Comparison of ENCODE assay signal across 8 cellular contexts in the genomic region with DNA sequence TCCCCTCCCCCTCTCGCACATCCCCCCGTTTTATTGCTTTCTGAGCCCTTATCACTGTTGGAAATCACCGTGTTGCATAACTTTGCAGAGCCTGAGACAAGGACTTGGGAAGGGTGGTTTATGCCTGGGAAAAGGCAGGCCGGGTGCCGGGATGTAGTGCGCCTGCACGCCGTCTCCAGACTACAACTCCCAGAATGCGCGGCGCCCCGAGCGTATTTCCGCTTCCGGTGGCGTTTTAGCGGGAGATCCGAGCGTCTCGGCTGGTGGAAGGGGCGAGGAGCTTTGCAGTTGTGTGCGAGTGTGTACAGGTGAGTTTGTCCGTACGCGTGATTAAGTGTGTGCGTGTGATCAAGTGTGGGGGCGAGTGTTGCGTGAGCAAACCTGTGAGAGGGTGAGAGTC.
DNase-seq lines count a peak whose midpoint lies in the region; ATAC-seq and TF ChIP-seq lines count a peak whose summit lies in the region.

No MANE protein-coding gene starts in this region.

- no peak overlapping the region for H3K9ac ChIP-seq in mucosa of stomach (ENCODE audit: low read length)

- TF ChIP-seq CTCF in tibial nerve (IDR thresholded peaks at IDR 0.05): no peak

- WGBS in tibial nerve, 2 donors: 1 to 8% methylated on average over 28 of the region's 28 CpGs

- no peaks in the 10 kb centered on the region for H3K4me1 ChIP-seq in mucosa of stomach (ENCODE audit: control insufficient read depth, insufficient read depth, low read length)
- no peaks in the 10 kb centered on the region for H3K4me1 ChIP-seq in tibial nerve

- H3K4me3 ChIP-seq in mucosa of stomach (ENCODE audit: low read length) (peak overlapping the region; percentile 26), tibial nerve (peak overlapping the region; percentile 14 to 48 (median 18))

- H3K27me3 ChIP-seq in mucosa of stomach (ENCODE audit: control insufficient read depth, insufficient read depth, low read length): no peaks in the 10 kb centered on the region
- H3K27me3 ChIP-seq in tibial nerve: no peaks in the 10 kb centered on the region

- H3K4me1 Mint-ChIP-seq in effector memory CD8-positive, alpha-beta T cell (ENCODE audit: low read depth in 2 of 2): peaks cover 7 to 11% of the 10 kb centered on the region in 2 donors

- H3K4me3 Mint-ChIP-seq in effector memory CD8-positive, alpha-beta T cell: peak overlapping the region; percentile 16 to 63

- peaks cover 27 to 35% of the 10 kb centered on the region in 2 donors for H3K9me3 Mint-ChIP-seq in effector memory CD8-positive, alpha-beta T cell

- H3K27ac Mint-ChIP-seq in effector memory CD8-positive, alpha-beta T cell: no peak overlapping the region

- peak; percentile 28 for DNase-seq in activated CD4-positive, CD25-positive, alpha-beta regulatory T cell treated with anti-CD3 and anti-CD28 coated beads, Interleukin-2, amount 50 U/mL, for 72 hours
- DNase-seq in effector memory CD8-positive, alpha-beta T cell: no peak
- DNase-seq in tibial nerve (ENCODE audit: low spot score in 2 of 2): no peak
- DNase-seq in OCI-M1 (lab: John Stamatoyannopoulos, UW): no peak

- H3K36me3 ChIP-seq in mucosa of stomach (ENCODE audit: control insufficient read depth, insufficient read depth, low read length) (no peaks in the 10 kb centered on the region), tibial nerve (peaks cover 0 to 6% (median 0%) of the 10 kb centered on the region in 3 donors)

- H3K27ac ChIP-seq in tibial nerve: no peak overlapping the region

- H3K36me3 Mint-ChIP-seq in effector memory CD8-positive, alpha-beta T cell (ENCODE audit: insufficient read depth): no peaks in the 10 kb centered on the region

- no peaks in the 10 kb centered on the region for H3K9me3 ChIP-seq in mucosa of stomach (ENCODE audit: control insufficient read depth, low read length)
- peaks cover 0 to 55% (median 3%) of the 10 kb centered on the region in 4 donors for H3K9me3 ChIP-seq in tibial nerve

- no peak for TF ChIP-seq EP300 in tibial nerve (IDR thresholded peaks at IDR 0.05)

- TF ChIP-seq POLR2A in tibial nerve (IDR thresholded peaks at IDR 0.05): no peak
- no peak for TF ChIP-seq POLR2A in GM18505 (IDR thresholded peaks at IDR 0.05; ENCODE audit: borderline replicate concordance, extremely low read depth, insufficient read depth, insufficient read length)

- H3K27me3 Mint-ChIP-seq in effector memory CD8-positive, alpha-beta T cell: no peaks in the 10 kb centered on the region

- ATAC-seq in activated CD4-positive, CD25-positive, alpha-beta regulatory T cell treated with anti-CD3 and anti-CD28 coated beads, Interleukin-2, amount 50 U/mL, for 24 hours: no peak
- no peak for ATAC-seq in effector memory CD8-positive, alpha-beta T cell (replicated peaks)
- ATAC-seq in GM19351 (IDR thresholded peaks at IDR 0.05; ENCODE audit: unreplicated experiment): no peak
- no peak for ATAC-seq in GM18505 (IDR thresholded peaks at IDR 0.05; ENCODE audit: unreplicated experiment)
